8 cellular contexts compared by ENCODE assay signal in the genomic region with DNA sequence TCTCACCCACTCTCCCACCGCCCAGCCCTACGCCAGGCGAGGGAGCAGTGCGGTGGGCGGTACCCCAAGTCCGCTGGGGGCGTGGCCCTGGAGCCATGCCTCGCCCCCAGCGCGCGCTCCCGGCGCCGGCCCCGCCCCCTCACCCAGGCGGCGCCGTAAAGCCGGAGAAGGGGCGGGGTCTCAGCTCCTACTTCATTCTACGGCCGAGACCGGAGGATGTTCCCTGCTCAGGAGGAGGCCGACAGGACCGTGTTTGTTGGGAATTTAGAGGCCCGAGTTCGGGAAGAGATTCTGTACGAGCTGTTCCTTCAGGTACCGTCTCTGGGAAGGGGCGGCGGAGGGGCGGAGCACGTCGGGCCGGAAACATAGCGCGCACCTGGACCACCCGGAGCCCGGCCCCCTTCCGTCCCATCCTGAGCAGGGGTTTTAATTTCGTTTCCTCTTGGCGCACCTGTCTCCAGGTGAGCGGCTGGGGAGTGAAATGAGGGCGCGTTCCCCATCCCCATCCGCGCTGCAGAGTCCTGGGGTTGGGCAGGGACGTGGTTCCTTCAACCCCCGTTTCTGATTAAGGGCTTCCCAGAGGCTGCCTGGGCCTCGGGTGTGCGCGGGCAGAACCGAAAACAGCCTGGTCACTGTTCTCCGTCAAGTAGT. TPM values are rescaled to one million over a fixed set of nuclear protein-coding genes. Genes with fewer than 3 reads are reported as not detected.
DNase-seq lines count a peak whose midpoint lies in the region; TF ChIP-seq lines count a peak whose summit lies in the region.

Gene RBM11, plus strand, starts transcription at position 187 of the 651 bp plus-strand sequence. Its CDS starts 30 bp downstream, at position 217.

- H3K36me3 ChIP-seq in breast epithelium = no peaks in the 10 kb centered on the region

- DNase-seq in GM03348 (ENCODE audit: low spot score) (peak; percentile 68), HFF-Myc (ENCODE audit: extremely low read depth, low read depth) (peak; percentile 4), NCI-H1105 (lab: John Stamatoyannopoulos, UW) (peak; percentile 89), breast epithelium (ENCODE audit: low spot score in 2 of 2) (peak; percentile 63 to 73), immature natural killer cell (peak; percentile 37 to 51 (median 45)), smooth muscle cell of the brain vasculature (ENCODE audit: low read depth, low spot score) (peak; percentile 4), GF-D8 (lab: John Stamatoyannopoulos, UW) (no peak)

- H3K9me3 Mint-ChIP-seq in immature natural killer cell = peaks cover 0 to 4% (median 0%) of the 10 kb centered on the region in 6 donors

- H3K4me3 ChIP-seq in HFF-Myc (replicated peaks; ENCODE audit: low read depth, low read length) (peak within 1 kb of the TSS; percentile 48), breast epithelium (peak within 1 kb of the TSS; percentile 47 to 86 (median 74))

- H3K27me3 ChIP-seq in breast epithelium = no peaks in the 10 kb centered on the region

- H3K9me3 ChIP-seq in breast epithelium = no peaks in the 10 kb centered on the region

- no peaks in the 10 kb centered on the region for H3K36me3 Mint-ChIP-seq in immature natural killer cell

- intact Hi-C loops in breast epithelium (cut with DNase I; ENCODE audit: low total_unique reads) = loop anchor here (5.0 kb wide), 1 partner anchor 339 kb away; no protein-coding TSS in a partner anchor

- H3K4me1 ChIP-seq in breast epithelium = no peaks in the 10 kb centered on the region

- no peak for TF ChIP-seq CTCF in HFF-Myc (IDR thresholded peaks at IDR 0.05; ENCODE audit: low read depth, low read length, missing control alignments)
- TF ChIP-seq CTCF in VCaP (conservative IDR thresholded peaks at IDR 0.05) = peak; percentile 19; the same call in 1 of the 2 replicates
- no peak for TF ChIP-seq CTCF in breast epithelium (IDR thresholded peaks at IDR 0.05)

- no peak for TF ChIP-seq POLR2A in breast epithelium (IDR thresholded peaks at IDR 0.05)

- H3K27ac ChIP-seq in VCaP (peak within 1 kb of the TSS; percentile 46), breast epithelium (peak within 1 kb of the TSS; percentile 62 to 67)

- H3K27ac Mint-ChIP-seq in immature natural killer cell = no peak within 1 kb of the TSS

- peak within 1 kb of the TSS; percentile 82 to 88 (median 83) for H3K4me3 Mint-ChIP-seq in immature natural killer cell

- peaks cover 4 to 12% of the 10 kb centered on the region in 2 donors for H3K4me1 Mint-ChIP-seq in immature natural killer cell

- peaks cover 1 to 5% (median 5%) of the 10 kb centered on the region in 3 donors for H3K27me3 Mint-ChIP-seq in immature natural killer cell (ENCODE audit: low read depth in 3 of 3)

RNA-seq across cellular contexts. Expression of gene RBM11, which starts in this region (rescaled TPM):
- total RNA-seq in breast epithelium = 1 to 10 TPM in 2 of 3 donors, not detected in 1; 5.6 TPM
- polyA plus RNA-seq in immature natural killer cell = 1 to 10 TPM in 1 of 3 donors, under 1 TPM in 1, not detected in 1; 0.59 to 1.4 TPM
